In genomic region chr15:64748251-64748650, GRCh38 we compare ENCODE assay signal across 28 cellular contexts. TPM values are rescaled to one million over a fixed set of nuclear protein-coding genes. Genes with fewer than 3 reads are reported as not detected.
DNase-seq lines count a peak whose midpoint lies in the region; ATAC-seq and TF ChIP-seq lines count a peak whose summit lies in the region.
"Had no signal": no experiment of that assay in that cellular context is flagged by ENCODE, and none has a peak within 500 bp of the region (broad histone marks: within the 10 kb centered on the region; RNA-seq: fewer than 3 reads in every experiment).

No MANE protein-coding gene starts in this region.

- no CpG with 5 or more reads among the region's 9 CpGs for WGBS in H9 (ENCODE audit: extremely low coverage, insufficient read length, low lambda C conversion rate)
- 88 to 97% (median 94%) methylated on average over 9 of the region's 9 CpGs for WGBS in stomach, 5 donors

- H3K9me3 Mint-ChIP-seq in H9, result no peaks in the 10 kb centered on the region
- no peaks in the 10 kb centered on the region for H3K9me3 Mint-ChIP-seq in naive thymus-derived CD4-positive, alpha-beta T cell
- H3K9me3 Mint-ChIP-seq: CD4-positive, alpha-beta T cell had no signal

- H3K27ac Mint-ChIP-seq in H9, result peak overlapping the region; percentile 44 to 94 (median 76); a peak in 3 of 7 replicates
- H3K27ac Mint-ChIP-seq in naive thymus-derived CD4-positive, alpha-beta T cell, result no peak overlapping the region
- H3K27ac Mint-ChIP-seq: CD4-positive, alpha-beta T cell had no signal

- no peak overlapping the region for H3K56ac ChIP-seq in H9 (ENCODE audit: insufficient read length, low read depth, low read length)

- no peak overlapping the region for H2AK5ac ChIP-seq in H9 (ENCODE audit: insufficient read length, low read length)

- CTCF ChIA-PET in naive thymus-derived CD4-positive, alpha-beta T cell (lab: Charles Lee), result no interaction called here

- H3K27me3 ChIP-seq in BLaER1, result no peaks in the 10 kb centered on the region
- H3K27me3 ChIP-seq in H9 (ENCODE audit: insufficient read depth, low read length), result no peaks in the 10 kb centered on the region
- no peaks in the 10 kb centered on the region for H3K27me3 ChIP-seq in muscle layer of duodenum (ENCODE audit: low read depth, low read length)
- H3K27me3 ChIP-seq in stomach, result no peaks in the 10 kb centered on the region
- no peaks in the 10 kb centered on the region for H3K27me3 ChIP-seq in naive thymus-derived CD4-positive, alpha-beta T cell (ENCODE audit: control insufficient read depth in 2 of 2, insufficient read depth in 2 of 2, low read length in 2 of 2)
- H3K27me3 ChIP-seq: BE2C, SJCRH30 had no signal

- TF ChIP-seq POLR2A in stomach (IDR thresholded peaks at IDR 0.05), result no peak

- no peak overlapping the region for H3K4me3 Mint-ChIP-seq in H9
- no peak overlapping the region for H3K4me3 Mint-ChIP-seq in naive thymus-derived CD4-positive, alpha-beta T cell
- H3K4me3 Mint-ChIP-seq: CD4-positive, alpha-beta T cell had no signal

- H2BK12ac ChIP-seq in H9 (ENCODE audit: insufficient read length, low read depth, low read length), result no peak overlapping the region

- H4K20me1 ChIP-seq in BLaER1 (no peaks in the 10 kb centered on the region), H9 (ENCODE audit: control insufficient read depth, insufficient read depth, insufficient read length) (no peaks in the 10 kb centered on the region)

- peaks cover 40 to 84% (median 52%) of the 10 kb centered on the region in 3 experiments; a peak in 6 of 7 replicates for H3K36me3 Mint-ChIP-seq in H9 (ENCODE audit: insufficient read depth in 1 of 3, low read depth in 3 of 3)
- no peaks in the 10 kb centered on the region for H3K36me3 Mint-ChIP-seq in naive thymus-derived CD4-positive, alpha-beta T cell

- no peak overlapping the region for H3K4me3 ChIP-seq in BLaER1
- peak overlapping the region in 1 of 2 donors; percentile 10 for H3K4me3 ChIP-seq in muscle layer of duodenum (ENCODE audit: low read depth in 1 of 2, low read length in 2 of 2)
- H3K4me3 ChIP-seq in stomach, result peak overlapping the region in 1 of 4 donors; percentile 29
- no peak overlapping the region for H3K4me3 ChIP-seq in naive thymus-derived CD4-positive, alpha-beta T cell (ENCODE audit: low read length)
- H3K4me3 ChIP-seq: A549, SJCRH30 had no signal

- H3K23ac ChIP-seq in H9 (ENCODE audit: insufficient read length, low read depth, low read length), result no peak overlapping the region

- TF ChIP-seq CTCF in H9 (conservative IDR thresholded peaks at IDR 0.05), result no peak
- TF ChIP-seq CTCF in stomach (IDR thresholded peaks at IDR 0.05), result no peak

- H3K27ac ChIP-seq in BLaER1, result no peak overlapping the region
- H3K27ac ChIP-seq in H9 (ENCODE audit: insufficient read length, low read depth, low read length), result no peak overlapping the region
- H3K27ac ChIP-seq in muscle layer of duodenum (ENCODE audit: low read length), result peak overlapping the region; percentile 43
- H3K27ac ChIP-seq in stomach, result peak overlapping the region in 3 of 5 donors; percentile 55 to 76 (median 76)
- H3K27ac ChIP-seq in naive thymus-derived CD4-positive, alpha-beta T cell (ENCODE audit: low read depth, low read length), result no peak overlapping the region
- H3K27ac ChIP-seq: A549, HL-60, SJCRH30 had no signal

- ATAC-seq in naive thymus-derived CD4-positive, alpha-beta T cell, result no peak
- no peak for ATAC-seq in GM18870 (IDR thresholded peaks at IDR 0.05; ENCODE audit: unreplicated experiment)
- no peak for ATAC-seq in HG02571 (IDR thresholded peaks at IDR 0.05; ENCODE audit: unreplicated experiment)
- ATAC-seq: A549, HepG2, Panc1 had no signal

- peaks cover 16% of the 10 kb centered on the region; the same call in 1 of the 2 replicates for H3K79me2 ChIP-seq in H9 (ENCODE audit: insufficient read depth, low read length)

- no peak overlapping the region for H2BK5ac ChIP-seq in H9 (ENCODE audit: insufficient read length, low read length)

- POLR2A ChIA-PET in naive thymus-derived CD4-positive, alpha-beta T cell (lab: Charles Lee), result no interaction called here

- H4K5ac ChIP-seq in H9 (ENCODE audit: insufficient read length, low read depth, low read length), result no peak overlapping the region

- peaks cover 93% of the 10 kb centered on the region for H3K4me1 ChIP-seq in BLaER1
- H3K4me1 ChIP-seq in H9 (ENCODE audit: insufficient read depth, low read length), result no peaks in the 10 kb centered on the region; the same call in 1 of the 2 replicates
- peaks cover 0 to 45% of the 10 kb centered on the region in 2 donors for H3K4me1 ChIP-seq in muscle layer of duodenum (ENCODE audit: control insufficient read depth in 1 of 2, insufficient read depth in 2 of 2, low read length in 2 of 2)
- peaks cover 0 to 43% (median 4%) of the 10 kb centered on the region in 4 donors for H3K4me1 ChIP-seq in stomach
- H3K4me1 ChIP-seq in naive thymus-derived CD4-positive, alpha-beta T cell (ENCODE audit: control insufficient read depth in 2 of 2, insufficient read depth in 2 of 2, low read length in 2 of 2), result no peaks in the 10 kb centered on the region
- H3K4me1 ChIP-seq: A549, BE2C had no signal

- intact Hi-C loops in stomach (cut with DNase I; ENCODE audit: low total_unique reads), result no loop called here
- intact Hi-C loops in naive thymus-derived CD4-positive, alpha-beta T cell (cut with micrococcal nuclease), result no loop called here

- no peak overlapping the region for H2AFZ ChIP-seq in H9 (ENCODE audit: low read length)

- peaks cover 5% of the 10 kb centered on the region for H3K79me1 ChIP-seq in H9 (ENCODE audit: insufficient read depth, low read depth, low read length, poor library complexity, severe bottlenecking)

- no peak overlapping the region for H4K8ac ChIP-seq in H9 (replicated peaks; ENCODE audit: insufficient read length, low read depth, low read length)

- H3K4me1 Mint-ChIP-seq in H9, result peaks cover 29 to 32% of the 10 kb centered on the region in 2 experiments
- no peaks in the 10 kb centered on the region for H3K4me1 Mint-ChIP-seq in naive thymus-derived CD4-positive, alpha-beta T cell

- no peak overlapping the region for H2BK15ac ChIP-seq in H9 (ENCODE audit: low read depth, low read length)

- TF ChIP-seq EP300 in stomach (IDR thresholded peaks at IDR 0.05), result no peak

- H2BK120ac ChIP-seq in H9 (ENCODE audit: low read depth, low read length, poor library complexity, severe bottlenecking), result no peak overlapping the region

- H3K18ac ChIP-seq in H9 (ENCODE audit: insufficient read length, low read depth, low read length), result no peak overlapping the region

- H2BK20ac ChIP-seq in H9 (ENCODE audit: low read depth, low read length, poor library complexity, severe bottlenecking), result no peak overlapping the region

- no peaks in the 10 kb centered on the region for H3K36me3 ChIP-seq in BLaER1
- H3K36me3 ChIP-seq in muscle layer of duodenum (ENCODE audit: control insufficient read depth in 1 of 2, insufficient read depth in 2 of 2, low read length in 2 of 2), result no peaks in the 10 kb centered on the region
- peaks cover 0 to 6% (median 3%) of the 10 kb centered on the region in 4 donors for H3K36me3 ChIP-seq in stomach
- no peaks in the 10 kb centered on the region for H3K36me3 ChIP-seq in naive thymus-derived CD4-positive, alpha-beta T cell (ENCODE audit: control insufficient read depth in 2 of 3, insufficient read depth in 3 of 3, low read length in 3 of 3)
- H3K36me3 ChIP-seq: BE2C, SJCRH30 had no signal

- no peak overlapping the region for H3K14ac ChIP-seq in H9 (ENCODE audit: insufficient read depth, low read length)

- H3K27me3 Mint-ChIP-seq in H9 (ENCODE audit: low read depth), result no peaks in the 10 kb centered on the region
- H3K27me3 Mint-ChIP-seq in naive thymus-derived CD4-positive, alpha-beta T cell, result peaks cover 0 to 23% (median 9%) of the 10 kb centered on the region in 5 donors

- no peak for DNase-seq in H9
- DNase-seq in stomach, result no peak
- no peak for DNase-seq in anterior cingulate cortex (lab: John Stamatoyannopoulos, UW)
- no peak for DNase-seq in naive thymus-derived CD4-positive, alpha-beta T cell
- DNase-seq: BE2C; CD4-positive, alpha-beta T cell; COR-L47; DMS 273 treated with DMSO at 0.1 percent for 48 hours; DMS79 treated with DMSO at 0.1 percent for 48 hours; HCEC 1CT; KBM-7; MM.1S; NCI-H1092; NCI-H1436; NCI-H2029 treated with DMSO at 0.1 percent for 48 hours; NCI-H2171 treated with DMSO at 0.1 percent for 48 hours; NCI-H524 treated with DMSO at 0.1 percent for 48 hours; NCI-H82; SJCRH30 had no signal

- no peak overlapping the region for H3T11ph ChIP-seq in H9 (ENCODE audit: low read length)

- H3K4ac ChIP-seq in H9 (ENCODE audit: low read depth, low read length), result no peak overlapping the region

- H3K9me3 ChIP-seq in BLaER1, result no peaks in the 10 kb centered on the region
- H3K9me3 ChIP-seq in H9 (ENCODE audit: control insufficient read depth, low read depth, low read length), result no peaks in the 10 kb centered on the region
- no peaks in the 10 kb centered on the region for H3K9me3 ChIP-seq in muscle layer of duodenum (ENCODE audit: control insufficient read depth in 1 of 2, low read length in 2 of 2)
- no peaks in the 10 kb centered on the region for H3K9me3 ChIP-seq in stomach
- H3K9me3 ChIP-seq in naive thymus-derived CD4-positive, alpha-beta T cell (ENCODE audit: control insufficient read depth in 2 of 3, low read length in 3 of 3), result no peaks in the 10 kb centered on the region
- H3K9me3 ChIP-seq: A549, BE2C, SJCRH30 had no signal

- H3K4me2 ChIP-seq in BLaER1 (peak overlapping the region; percentile 90), H9 (ENCODE audit: insufficient read depth, insufficient read length, low read length) (no peak overlapping the region)
- H3K4me2 ChIP-seq: A549 had no signal

- no peaks in the 10 kb centered on the region for H3K23me2 ChIP-seq in H9 (ENCODE audit: insufficient read length, low read depth, low read length, poor library complexity, severe bottlenecking)

- no peak overlapping the region for H3K9ac ChIP-seq in BLaER1
- H3K9ac ChIP-seq in H9 (ENCODE audit: extremely low read depth, insufficient read length, low read length), result no peak overlapping the region

- no peak overlapping the region for H4K91ac ChIP-seq in H9 (ENCODE audit: insufficient read length, low read depth, low read length)

RNA-seq across cellular contexts. Expression of gene RBPMS2, which starts 27.1 kb away (rescaled TPM):
- total RNA-seq in H9 (2021), result 181 and 185 TPM in 2 replicates
- total RNA-seq in stomach, result 10 to 100 TPM in 1 of 5 donors, 1 to 10 TPM in 4; 2.3 to 38.8 (median 8.7) TPM
- 10 to 100 TPM in 2 of 3 donors, 1 to 10 TPM in 1; 9.5 to 18.8 (median 17.0) TPM for polyA plus RNA-seq in stomach
- 1 to 10 TPM in 1 of 5 experiments, not detected in 4; 1.2 TPM for total RNA-seq in naive thymus-derived CD4-positive, alpha-beta T cell
- polyA plus RNA-seq in naive thymus-derived CD4-positive, alpha-beta T cell, result not detected
- total RNA-seq: CD4-positive, alpha-beta T cell; HepG2; HT-29 had no signal

Comparison
In these comparisons a context has a peak if more than half of its experiments do, and no peak if none do; other contexts are left out.
1. H3K27ac ChIP-seq: peak in muscle layer of duodenum (single experiment) and stomach (3 of 5); none in BLaER1 (single experiment), H9 (single experiment) and naive thymus-derived CD4-positive, alpha-beta T cell (single experiment).
2. H3K27ac Mint-ChIP-seq: peak in H9 (3 of 3); none in naive thymus-derived CD4-positive, alpha-beta T cell (0 of 9).